ENCODE assay signal across 25 cellular contexts in genomic region chr11:5722622-5723021, GRCh38. TPM values are rescaled to one million over a fixed set of nuclear protein-coding genes. Genes with fewer than 3 reads are reported as not detected.
"Had no signal": no experiment of that assay in that cellular context is flagged by ENCODE, and none has a peak within 500 bp of the region (broad histone marks: within the 10 kb centered on the region; RNA-seq: fewer than 3 reads in every experiment).

No MANE protein-coding gene starts in this region.

- H3K4me1 ChIP-seq: SJSA1 had no signal

- DNase-seq: IMR-90, Karpas-422, KG1, MM.1S, NCI-H1048, NCI-H1105, NCI-H1417 treated with DMSO at 0.1 percent for 48 hours, NCI-H146, NCI-H1694 treated with DMSO at 0.1 percent for 48 hours, NCI-H1930, NCI-H2081, NCI-H2107, NCI-H2227 treated with DMSO at 0.1 percent for 48 hours, NCI-H510A, NCI-H524 treated with DMSO at 0.1 percent for 48 hours, NCI-H69, NCI-H774, Right ventricle myocardium superior, RPMI8226, SIG-M5 had no signal

- H3K27ac ChIP-seq: SJSA1, SK-N-MC had no signal

- H3K36me3 ChIP-seq: SJSA1 had no signal

- FAIRE-seq: RCC 7860 had no signal

- H3K4me3 ChIP-seq: SJSA1, SK-N-MC had no signal

- H3K27me3 ChIP-seq: SJSA1 had no signal

RNA-seq across cellular contexts. Expression of gene OR56B1, which starts 13.6 kb away (rescaled TPM):
- total RNA-seq: HT1080, IMR-90, M059J, Right ventricle myocardium superior, SJSA1 had no signal
- polyA plus RNA-seq: IMR-90 had no signal

RNA-seq across cellular contexts. Expression of gene OR52N4, which starts 31.4 kb away (rescaled TPM):
- total RNA-seq: HT1080, IMR-90, M059J, Right ventricle myocardium superior, SJSA1 had no signal
- polyA plus RNA-seq: IMR-90 had no signal
